In genomic region chr10:30782543-30783461, GRCh38 we compare ENCODE assay signal across 8 cellular contexts.
A peak's percentile ranks its signal among the peaks of the same experiment; 100 is the strongest.
DNase-seq lines count a peak whose midpoint lies in the region; ATAC-seq and TF ChIP-seq lines count a peak whose summit lies in the region.

No MANE protein-coding gene starts in this region.

- DNase-seq in AG04450 (ENCODE audit: low read depth, low spot score) = no peak
- DNase-seq in caudate nucleus (lab: John Stamatoyannopoulos, UW) = peak in 4 of 61 donors; percentile 9 to 35 (median 26)
- DNase-seq in pons (ENCODE audit: low spot score) = peak; percentile 45
- DNase-seq in dedifferentiated amniotic fluid mesenchymal stem cell (ENCODE audit: extremely low spot score) = no peak
- no peak for DNase-seq in NCI-H187 (lab: John Stamatoyannopoulos, UW)

- CTCF ChIA-PET in AG04450 (lab: Charles Lee) = interaction anchor here (0.6 to 3.1 kb wide), 15 partner anchors 12 to 575 kb away, joined by 3 to 14 read pairs (median 4); partner anchors contain the start of gene ZNF438

- H3K27ac ChIP-seq in AG04450 (ENCODE audit: low read depth, low read length) (peak overlapping the region; percentile 79), caudate nucleus (ENCODE audit: low read depth, low read length) (peak overlapping the region; percentile 97)

- no peaks in the 10 kb centered on the region for H3K27me3 ChIP-seq in AG04450 (ENCODE audit: control insufficient read depth, insufficient read depth, low read length)

- POLR2A ChIA-PET in AG04450 (lab: Yijun Ruan, JAX) = interaction anchor here (0.8 to 1.3 kb wide), 3 partner anchors 37 to 281 kb away, joined by 3 to 5 read pairs (median 3); partner anchors contain the start of gene ZNF438

- no peak for TF ChIP-seq CTCF in AG04450 (IDR thresholded peaks at IDR 0.05; ENCODE audit: low read depth, low read length)

- ATAC-seq in HG03565 (IDR thresholded peaks at IDR 0.05; ENCODE audit: unreplicated experiment) (peak; percentile 65), HG02884 (IDR thresholded peaks at IDR 0.05; ENCODE audit: unreplicated experiment) (no peak)

- H3K9me3 ChIP-seq in AG04450 (ENCODE audit: control insufficient read depth, insufficient read depth, low read length) = peaks cover 3% of the 10 kb centered on the region; the same call in 1 of the 2 replicates

- peak; percentile 53 for TF ChIP-seq POLR2A in GM19099 (IDR thresholded peaks at IDR 0.05; ENCODE audit: extremely low read depth, insufficient read length, low read depth)

- no peak overlapping the region for H3K4me3 ChIP-seq in AG04450 (ENCODE audit: low read depth, low read length)
